In the genomic region with DNA sequence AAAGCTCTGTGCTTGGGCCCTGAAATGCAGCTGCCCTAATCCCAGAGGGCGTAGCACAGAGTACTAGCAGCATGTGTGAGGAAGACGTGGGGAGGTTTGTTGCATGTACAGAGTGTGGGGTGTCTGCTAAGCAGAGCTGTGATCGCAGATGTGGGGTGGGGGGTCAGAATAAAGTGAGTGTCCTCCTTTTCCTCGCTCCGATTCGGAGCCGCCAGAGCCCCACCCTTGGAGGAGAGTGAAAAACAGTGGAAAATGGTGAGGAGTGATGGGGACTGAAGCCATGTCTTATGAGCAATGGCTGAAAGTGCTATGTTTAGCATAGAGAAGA, we compare ENCODE assay signal across 22 cellular contexts. TPM values are rescaled to one million over a fixed set of nuclear protein-coding genes. Genes with fewer than 3 reads are reported as not detected.
DNase-seq lines count a peak whose midpoint lies in the region; ATAC-seq and TF ChIP-seq lines count a peak whose summit lies in the region.
"Had no signal": no experiment of that assay in that cellular context is flagged by ENCODE, and none has a peak within 500 bp of the region (broad histone marks: within the 10 kb centered on the region; RNA-seq: fewer than 3 reads in every experiment).

No MANE protein-coding gene starts in this region.

- no peak overlapping the region for H3K23ac ChIP-seq in trophoblast cell (ENCODE audit: low read length)

- H3K27me3 ChIP-seq in right cardiac atrium (ENCODE audit: control insufficient read depth, insufficient read depth) (no peaks in the 10 kb centered on the region), trophoblast cell (ENCODE audit: insufficient read depth, low read length) (no peaks in the 10 kb centered on the region)
- H3K27me3 ChIP-seq: BLaER1 treated with 17β-estradiol and CSF1 and Interleukin-3, amounts not matched to agents 10 nM and 100 nM; MG63 had no signal

- H2BK5ac ChIP-seq in trophoblast cell (ENCODE audit: low read depth, low read length, poor library complexity), result no peak overlapping the region

- H2AFZ ChIP-seq in trophoblast cell (ENCODE audit: insufficient read depth, low read length, poor library complexity), result no peak overlapping the region

- H2BK12ac ChIP-seq in trophoblast cell (ENCODE audit: low read length), result no peak overlapping the region

- no peak overlapping the region for H3K27ac Mint-ChIP-seq in nephron progenitor cell
- H3K27ac Mint-ChIP-seq: CD4-positive, alpha-beta T cell had no signal

- no peaks in the 10 kb centered on the region for H3K9me3 ChIP-seq in right cardiac atrium (ENCODE audit: control insufficient read depth, low read length)
- H3K9me3 ChIP-seq in trophoblast cell (ENCODE audit: insufficient read depth, low read depth, low read length), result no peaks in the 10 kb centered on the region
- H3K9me3 ChIP-seq: A549, HAP-1, MG63 had no signal

- H3K36me3 Mint-ChIP-seq in nephron progenitor cell (ENCODE audit: low read depth), result no peaks in the 10 kb centered on the region

- no peak overlapping the region for H4K8ac ChIP-seq in trophoblast cell (ENCODE audit: low read depth, low read length)

- peak; percentile 4 to 30 for ATAC-seq in right cardiac atrium
- no peak for ATAC-seq in left cardiac atrium
- ATAC-seq in left lobe of liver, result no peak

- H3K4me1 ChIP-seq in right cardiac atrium (ENCODE audit: control insufficient read depth, insufficient read depth, low read length) (peaks cover 12% of the 10 kb centered on the region), trophoblast cell (ENCODE audit: control insufficient read depth in 1 of 2, insufficient read depth in 2 of 2, low read length in 2 of 2) (no peaks in the 10 kb centered on the region)
- H3K4me1 ChIP-seq: A549, HAP-1 had no signal

- H2AK5ac ChIP-seq in trophoblast cell (ENCODE audit: low read length), result no peak overlapping the region

- H3K27ac ChIP-seq in right cardiac atrium (ENCODE audit: low read length) (no peak overlapping the region), trophoblast cell (ENCODE audit: low read depth, low read length) (no peak overlapping the region)
- H3K27ac ChIP-seq: A549; BLaER1 treated with 17β-estradiol and CSF1 and Interleukin-3, amounts not matched to agents 10 nM and 100 nM had no signal

- no peak for TF ChIP-seq CTCF in nephron progenitor cell (IDR thresholded peaks at IDR 0.05)

- H3K4me1 Mint-ChIP-seq in nephron progenitor cell, result peaks cover 16% of the 10 kb centered on the region

- H3K4ac ChIP-seq in trophoblast cell (ENCODE audit: low read depth, low read length), result no peak overlapping the region

- H3K9me3 Mint-ChIP-seq in nephron progenitor cell, result no peaks in the 10 kb centered on the region
- H3K9me3 Mint-ChIP-seq: CD4-positive, alpha-beta T cell had no signal

- peak overlapping the region; percentile 42 for H3K9ac ChIP-seq in trophoblast cell (ENCODE audit: low read length)
- H3K9ac ChIP-seq: BLaER1 treated with 17β-estradiol and CSF1 and Interleukin-3, amounts not matched to agents 10 nM and 100 nM had no signal

- no peaks in the 10 kb centered on the region for H3K27me3 Mint-ChIP-seq in nephron progenitor cell (ENCODE audit: low read depth, poor library complexity)
- H3K27me3 Mint-ChIP-seq: CD4-positive, alpha-beta T cell had no signal

- H3K4me3 Mint-ChIP-seq in nephron progenitor cell, result no peak overlapping the region
- H3K4me3 Mint-ChIP-seq: CD4-positive, alpha-beta T cell had no signal

- no peaks in the 10 kb centered on the region for H3K79me1 ChIP-seq in trophoblast cell (ENCODE audit: low read length)

- no peak overlapping the region for H3K14ac ChIP-seq in trophoblast cell (ENCODE audit: low read length)

- no peaks in the 10 kb centered on the region for H3K79me2 ChIP-seq in trophoblast cell (ENCODE audit: control insufficient read depth, insufficient read depth, low read length, poor library complexity)

- DNase-seq in right cardiac atrium (no peak), left cardiac atrium (no peak), left lobe of liver (ENCODE audit: low spot score) (peak; percentile 12), trophoblast cell (no peak), nephron progenitor cell (no peak), DMS79 treated with DMSO at 0.1 percent for 48 hours (lab: John Stamatoyannopoulos, UW) (no peak), SHP77 treated with DMSO at 0.1 percent for 48 hours (lab: John Stamatoyannopoulos, UW) (no peak)
- DNase-seq: AML-193; CD4-positive, alpha-beta T cell; GF-D8; GOT3; IMR-90; KG1; MG63; NCI-H2029; NCI-H446; NCI-H524 treated with DMSO at 0.1 percent for 48 hours; NCI-H774 had no signal

- no peak overlapping the region for H2BK120ac ChIP-seq in trophoblast cell (ENCODE audit: insufficient read depth, low read length, poor library complexity)

- no peak overlapping the region for H3K4me3 ChIP-seq in right cardiac atrium (ENCODE audit: low read length)
- no peak overlapping the region for H3K4me3 ChIP-seq in trophoblast cell (ENCODE audit: low read depth, low read length)
- H3K4me3 ChIP-seq: A549; BLaER1 treated with 17β-estradiol and CSF1 and Interleukin-3, amounts not matched to agents 10 nM and 100 nM; HAP-1; MG63 had no signal

- H3K36me3 ChIP-seq in trophoblast cell (ENCODE audit: control insufficient read depth in 1 of 2, insufficient read depth in 2 of 2, low read length in 2 of 2), result no peaks in the 10 kb centered on the region
- H3K36me3 ChIP-seq: BLaER1 treated with 17β-estradiol and CSF1 and Interleukin-3, amounts not matched to agents 10 nM and 100 nM; HAP-1; MG63 had no signal

- no peak overlapping the region for H3K18ac ChIP-seq in trophoblast cell (ENCODE audit: low read length)

- WGBS in right cardiac atrium, result 94% methylated on average over 7 of the region's 7 CpGs
- no CpG with 5 or more reads among the region's 7 CpGs for WGBS in trophoblast cell (ENCODE audit: extremely low coverage, insufficient coverage, insufficient read length)

- no peak overlapping the region for H3K4me2 ChIP-seq in trophoblast cell (ENCODE audit: low read length)
- H3K4me2 ChIP-seq: A549 had no signal

- H4K91ac ChIP-seq in trophoblast cell (ENCODE audit: low read depth, low read length), result no peak overlapping the region

- intact Hi-C loops in right cardiac atrium (cut with DNase I), result no loop called here
- intact Hi-C loops in left cardiac atrium (cut with DNase I), result loop anchor here in 1 of 2 donors (10.0 kb wide), 1 partner anchor 91 kb away; a partner anchor contains a TSS

- no peak overlapping the region for H4K12ac ChIP-seq in trophoblast cell (ENCODE audit: low read depth, low read length)

RNA-seq across cellular contexts. Expression of a gene that starts 48.7 kb away (rescaled TPM):
- 1 to 10 TPM in 1 of 4 donors, under 1 TPM in 3; 0.51 to 1.4 (median 0.68) TPM for total RNA-seq in right cardiac atrium
- 1.8 TPM for polyA plus RNA-seq in right cardiac atrium
- under 1 TPM; 0.71 to 0.91 TPM for total RNA-seq in left cardiac atrium
- not detected for total RNA-seq in left lobe of liver
- 0.25 and 0.30 TPM in 2 replicates for polyA plus RNA-seq in trophoblast cell (2013)
- total RNA-seq: CD4-positive, alpha-beta T cell; IMR-90; SK-MEL-5 had no signal

Comparison
In these comparisons a context has a peak if more than half of its experiments do, and no peak if none do; other contexts are left out.
1. ATAC-seq: peak in right cardiac atrium (2 of 2); none in left cardiac atrium (0 of 2) and left lobe of liver (single experiment).